12 cellular contexts compared by ENCODE assay signal in genomic region chr10:31059323-31059722, GRCh38.
"Had no signal": no experiment of that assay in that cellular context is flagged by ENCODE, and none has a peak within 500 bp of the region (broad histone marks: within the 10 kb centered on the region; RNA-seq: fewer than 3 reads in every experiment).

No MANE protein-coding gene starts in this region.

- DNase-seq: activated CD4-positive, alpha-beta T cell treated with anti-CD3 and anti-CD28 coated beads, Interleukin-2, amount 50 U/mL, for 4 hours; activated CD4-positive, CD25-positive, alpha-beta regulatory T cell treated with anti-CD3 and anti-CD28 coated beads, Interleukin-2, amount 50 U/mL, for 72 hours; activated naive CD4-positive, alpha-beta T cell treated with Interleukin-2 at 50 U/mL for 16 hours; activated T-cell treated with anti-CD3 and anti-CD28 coated beads for 4 hours; foreskin fibroblast; glutamatergic neuron; lower lobe of right lung had no signal

- H3K27me3 ChIP-seq: esophagus muscularis mucosa, suprapubic skin had no signal

- H3K9me3 ChIP-seq: esophagus muscularis mucosa, lower lobe of right lung, prostate gland, suprapubic skin had no signal

- ATAC-seq: lower lobe of right lung, sciatic nerve had no signal

- H3K4me1 ChIP-seq: lower lobe of right lung, prostate gland had no signal

- H3K36me3 ChIP-seq: esophagus muscularis mucosa, lower lobe of right lung, prostate gland, suprapubic skin had no signal

- FAIRE-seq: astrocyte had no signal

- H3K4me3 ChIP-seq: esophagus muscularis mucosa, lower lobe of right lung, prostate gland, suprapubic skin had no signal

- H3K27ac ChIP-seq: esophagus muscularis mucosa, lower lobe of right lung, prostate gland, suprapubic skin had no signal
